In the genomic region with DNA sequence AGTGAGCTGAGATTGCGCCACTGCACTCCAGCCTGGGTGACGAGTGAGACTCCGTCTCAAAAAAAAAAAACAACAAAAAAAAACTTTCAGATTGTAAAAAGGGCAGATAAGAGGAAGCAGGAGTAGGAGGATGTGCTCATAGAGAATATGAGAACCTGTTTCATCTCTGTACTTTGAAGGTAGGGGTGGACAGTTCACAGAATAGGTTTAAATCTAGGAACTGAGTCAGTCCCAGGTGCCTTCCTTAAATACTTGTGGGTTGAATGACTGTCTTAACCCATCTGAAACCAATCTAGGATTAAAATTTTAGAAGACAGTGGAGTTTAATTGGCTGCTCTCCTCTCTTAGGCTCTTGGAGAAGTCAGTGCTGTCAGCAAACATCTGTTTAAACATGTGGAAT, we compare ENCODE assay signal across 10 cellular contexts. TPM values are rescaled to one million over a fixed set of nuclear protein-coding genes. Genes with fewer than 3 reads are reported as not detected.
DNase-seq lines count a peak whose midpoint lies in the region; ATAC-seq, FAIRE-seq and TF ChIP-seq lines count a peak whose summit lies in the region.
"Had no signal": no experiment of that assay in that cellular context is flagged by ENCODE, and none has a peak within 500 bp of the region (broad histone marks: within the 10 kb centered on the region; RNA-seq: fewer than 3 reads in every experiment).

No MANE protein-coding gene starts in this region.

- ATAC-seq in GM21367 (IDR thresholded peaks at IDR 0.05; ENCODE audit: unreplicated experiment) (peak; percentile 80), HG03280 (IDR thresholded peaks at IDR 0.05; ENCODE audit: unreplicated experiment) (peak; percentile 95), K562 (no peak)

- H3K9ac ChIP-seq in K562 (ENCODE audit: insufficient read depth in 1 of 2, low read depth in 2 of 2, low read length in 2 of 2): no peak overlapping the region

- FAIRE-seq in K562 (lab: Jason Lieb, UNC): no peak

- DNase-seq in GM13977 (ENCODE audit: low spot score) (peak; percentile 12), K562 (ENCODE audit: extremely low read depth in 1 of 4, low spot score in 3 of 4) (no peak), middle frontal gyrus (ENCODE audit: extremely low spot score, low spot score) (no peak), hippocampal formation (lab: John Stamatoyannopoulos, UW) (no peak), suprapubic skin (ENCODE audit: low spot score in 2 of 2) (no peak), stomach (no peak)
- DNase-seq: activated CD8-positive, alpha-beta memory T cell treated with anti-CD3 and anti-CD28 coated beads for 24 hours; NCI-H1694 treated with DMSO at 0.1 percent for 48 hours had no signal

- CTCF ChIA-PET in K562 (lab: Yijun Ruan, JAX; ENCODE audit: low intra/inter-chr PET ratio): no interaction called here

- POLR2A ChIA-PET in K562 (lab: Yijun Ruan, JAX): interaction anchor here (0.6 kb wide), 2 partner anchors 11 to 1276 kb away, joined by 3 to 4 read pairs; no protein-coding TSS in a partner anchor

- TF ChIP-seq RAD21 in K562 (CRISPR knock-in tag; conservative IDR thresholded peaks at IDR 0.05 in 1 of 2, IDR thresholded peaks at IDR 0.05 in 1 of 2): no peak

- H3K27ac ChIP-seq in K562 (ENCODE audit: extremely low read depth, low read depth, low read length) (no peak overlapping the region), suprapubic skin (no peak overlapping the region), stomach (no peak overlapping the region)

- no peaks in the 10 kb centered on the region for H4K20me1 ChIP-seq in K562 (replicated peaks; ENCODE audit: control insufficient read depth, insufficient read depth, low read length)

- in situ Hi-C loops in GM13977 (cut with MboI; ENCODE audit: low pct_unique_long_range_greater_than_20kb, low sequenced_read_pairs, unreplicated experiment): no loop called here
- in situ Hi-C loops in K562 (cut with MboI): no loop called here

- 80% methylated on average over 1 of the region's 3 CpGs for WGBS in K562 (ENCODE audit: insufficient coverage, low coverage, missing lambda C conversion rate)
- 73% methylated on average over 3 of the region's 3 CpGs for WGBS in suprapubic skin
- WGBS in stomach, 5 donors: 88 to 98% (median 91%) methylated on average over 3 of the region's 3 CpGs

- no peak for TF ChIP-seq POLR2A in K562 (conservative IDR thresholded peaks at IDR 0.05)
- TF ChIP-seq POLR2A in suprapubic skin (IDR thresholded peaks at IDR 0.05): no peak
- TF ChIP-seq POLR2A in stomach (IDR thresholded peaks at IDR 0.05): no peak

- no peak overlapping the region for H3K4me3 ChIP-seq in K562
- no peak overlapping the region for H3K4me3 ChIP-seq in suprapubic skin
- no peak overlapping the region for H3K4me3 ChIP-seq in stomach

- no peaks in the 10 kb centered on the region for H3K9me1 ChIP-seq in K562 (ENCODE audit: control insufficient read depth, insufficient read depth, low read length)

- peaks cover 87% of the 10 kb centered on the region for H3K79me2 ChIP-seq in K562 (ENCODE audit: control insufficient read depth, insufficient read depth, low read length)

- H3K9me3 ChIP-seq in K562 (replicated peaks; ENCODE audit: control insufficient read depth, insufficient read depth, low read depth, low read length) (peaks cover 14% of the 10 kb centered on the region), suprapubic skin (no peaks in the 10 kb centered on the region), stomach (peaks cover 0 to 17% (median 9%) of the 10 kb centered on the region in 4 donors)

- no peaks in the 10 kb centered on the region for H3K4me1 ChIP-seq in K562 (replicated peaks in 1 of 2; ENCODE audit: control insufficient read depth in 2 of 2, insufficient read depth in 2 of 2, low read length in 2 of 2)
- peaks cover 11% of the 10 kb centered on the region for H3K4me1 ChIP-seq in suprapubic skin
- H3K4me1 ChIP-seq in stomach: peaks cover under 1 to 51% (median 22%) of the 10 kb centered on the region in 4 donors

- H2AFZ ChIP-seq in K562 (ENCODE audit: low read depth, low read length): no peak overlapping the region

- no peak for TF ChIP-seq CTCF in GM13977 (IDR thresholded peaks at IDR 0.05; ENCODE audit: extremely low read depth, insufficient read depth, missing control alignments)
- no peak for TF ChIP-seq CTCF in K562 (IDR thresholded peaks at IDR 0.05 in 2 of 3, conservative IDR thresholded peaks at IDR 0.05 in 1 of 3; ENCODE audit: insufficient read depth in 2 of 3, low read depth in 1 of 3, low read length in 3 of 3)
- TF ChIP-seq CTCF in suprapubic skin (IDR thresholded peaks at IDR 0.05): no peak
- no peak for TF ChIP-seq CTCF in stomach (IDR thresholded peaks at IDR 0.05)

- intact Hi-C loops in K562 (cut with micrococcal nuclease) (no loop called here), stomach (cut with DNase I; ENCODE audit: low total_unique reads) (no loop called here)

- BruUV-seq in K562 (replicated peaks; lab: Mats Ljungman, UMichigan): no TSS peak

- H3K4me2 ChIP-seq in K562 (ENCODE audit: insufficient read depth, low read length): no peak overlapping the region

- TF ChIP-seq EP300 in K562 (IDR thresholded peaks at IDR 0.05; ENCODE audit: low read length) (no peak), suprapubic skin (IDR thresholded peaks at IDR 0.05) (no peak), stomach (IDR thresholded peaks at IDR 0.05) (no peak)

- H3K27me3 ChIP-seq in K562 (ENCODE audit: control insufficient read depth in 2 of 2, insufficient read depth in 2 of 2, low read length in 2 of 2) (no peaks in the 10 kb centered on the region), suprapubic skin (no peaks in the 10 kb centered on the region), stomach (no peaks in the 10 kb centered on the region)

- H3K36me3 ChIP-seq in K562 (ENCODE audit: control insufficient read depth, insufficient read depth, low read length): peaks cover 6% of the 10 kb centered on the region; the same call in 2 of the 3 replicates
- peaks cover 3% of the 10 kb centered on the region for H3K36me3 ChIP-seq in suprapubic skin
- peaks cover 0 to 10% (median 5%) of the 10 kb centered on the region in 4 donors for H3K36me3 ChIP-seq in stomach

TF ChIP-seq in K562, 482 proteins besides CTCF, POLR2A, EP300 and RAD21:
- TF ChIP-seq EZH2 (IDR thresholded peaks at IDR 0.05; ENCODE audit: borderline replicate concordance, low read depth, low read length) (no peak), CEBPB (tag; IDR thresholded peaks at IDR 0.05) (peak; percentile 48)

RNA-seq across cellular contexts. Expression of gene POLK, which starts 12.4 kb away (rescaled TPM):
- 19.5 and 84.0 TPM in 2 replicates for total RNA-seq in K562 (2011; cell fraction: chromatin; rRNA removed; ENCODE audit: low replicate concordance)
- total RNA-seq in K562 (2011; cell fraction: nucleolus; rRNA removed): 9.0 and 15.1 TPM in 2 replicates
- 23.5 and 47.5 TPM in 2 replicates for total RNA-seq in K562 (2011; cell fraction: nucleoplasm; rRNA removed)
- total RNA-seq in K562 (2014; rRNA removed) (9.4 and 15.0 TPM in 2 replicates), K562 (2014; rRNA removed; fragmentation: Illumina TruSeq; extraction: Trizol) (26.2 and 26.4 TPM in 2 replicates), K562 (2015; rRNA removed; fragmentation: Illumina TruSeq; extraction: Trizol) (21.8 and 22.2 TPM in 2 replicates), K562 (2021) (15.3 and 16.5 TPM in 2 replicates), suprapubic skin (10 to 100 TPM; 11.8 to 43.8 (median 27.2) TPM), stomach (100 to 1,000 TPM in 1 of 5 donors, 10 to 100 TPM in 4; 11.9 to 145 (median 69.2) TPM)
- polyA plus RNA-seq in K562 (2011; rRNA removed) (26.5 and 31.6 TPM in 2 replicates), K562 (2014; fragmentation: Illumina TruSeq; extraction: Trizol) (16.3 and 20.8 TPM in 2 replicates), K562 (2014; fragmentation: Nextera tagmentation; extraction: Ambion mirVana) (10 to 100 TPM in 1 of 2 experiments, 1 to 10 TPM in 1; 6.1 to 11.4 TPM), K562 (2014; rRNA removed) (13.3 and 15.2 TPM in 2 replicates), stomach (1 to 10 TPM; 3.7 to 4.7 (median 4.6) TPM)
- polyA plus RNA-seq in K562 (2011; cell fraction: cytosol; rRNA removed): 4.5 and 7.6 TPM in 2 replicates
- 20.8 and 20.9 TPM in 2 replicates for polyA plus RNA-seq in K562 (2011; cell fraction: nucleus; rRNA removed)
- polyA plus RNA-seq in K562 (2012): 9.1 and 10.3 TPM in 2 replicates
- polyA minus RNA-seq in K562 (2011; rRNA and poly(A)+ RNA removed): 72.2 and 76.7 TPM in 2 replicates
- 11.5 and 12.0 TPM in 2 replicates for polyA minus RNA-seq in K562 (2011; cell fraction: cytosol; rRNA and poly(A)+ RNA removed)
- polyA minus RNA-seq in K562 (2011; cell fraction: nucleus; rRNA and poly(A)+ RNA removed): 19.8 and 35.3 TPM in 2 replicates

RNA-seq across cellular contexts. Expression of gene CERT1, which starts 12.6 kb away (rescaled TPM):
- 37.4 and 79.9 TPM in 2 replicates for total RNA-seq in K562 (2011; cell fraction: chromatin; rRNA removed; ENCODE audit: low replicate concordance)
- 11.7 and 14.3 TPM in 2 replicates for total RNA-seq in K562 (2011; cell fraction: nucleolus; rRNA removed)
- total RNA-seq in K562 (2011; cell fraction: nucleoplasm; rRNA removed): 41.1 and 65.3 TPM in 2 replicates
- 6.6 and 8.6 TPM in 2 replicates for total RNA-seq in K562 (2014; rRNA removed)
- total RNA-seq in K562 (2014; rRNA removed; fragmentation: Illumina TruSeq; extraction: Trizol): 20.8 and 26.6 TPM in 2 replicates
- total RNA-seq in K562 (2015; rRNA removed; fragmentation: Illumina TruSeq; extraction: Trizol): 20.3 and 24.5 TPM in 2 replicates
- 19.4 and 24.7 TPM in 2 replicates for total RNA-seq in K562 (2021)
- 9.8 and 11.4 TPM in 2 replicates for polyA plus RNA-seq in K562 (2011; rRNA removed)
- 4.0 and 6.2 TPM in 2 replicates for polyA plus RNA-seq in K562 (2011; cell fraction: cytosol; rRNA removed)
- polyA plus RNA-seq in K562 (2011; cell fraction: nucleus; rRNA removed): 9.4 and 10.4 TPM in 2 replicates
- polyA plus RNA-seq in K562 (2012): 16.9 and 20.5 TPM in 2 replicates
- 16.0 and 21.6 TPM in 2 replicates for polyA plus RNA-seq in K562 (2014; fragmentation: Illumina TruSeq; extraction: Trizol)
- polyA plus RNA-seq in K562 (2014; fragmentation: Nextera tagmentation; extraction: Ambion mirVana): 1 to 10 TPM; 3.4 to 5.1 TPM
- polyA plus RNA-seq in K562 (2014; rRNA removed): 7.7 and 8.3 TPM in 2 replicates
- polyA minus RNA-seq in K562 (2011; rRNA and poly(A)+ RNA removed): 41.3 and 46.5 TPM in 2 replicates
- polyA minus RNA-seq in K562 (2011; cell fraction: cytosol; rRNA and poly(A)+ RNA removed): 19.3 and 20.4 TPM in 2 replicates
- 22.9 and 24.8 TPM in 2 replicates for polyA minus RNA-seq in K562 (2011; cell fraction: nucleus; rRNA and poly(A)+ RNA removed)
- total RNA-seq in suprapubic skin: 10 to 100 TPM; 25.3 to 41.2 (median 32.4) TPM
- 10 to 100 TPM; 19.1 to 81.0 (median 41.3) TPM for total RNA-seq in stomach
- 10 to 100 TPM in 1 of 3 donors, 1 to 10 TPM in 2; 7.3 to 10.5 (median 9.0) TPM for polyA plus RNA-seq in stomach
